Comparison of ENCODE assay signal across 9 cellular contexts in genomic region chr17:73291260-73291801, GRCh38. TPM values are rescaled to one million over a fixed set of nuclear protein-coding genes. Genes with fewer than 3 reads are reported as not detected.
A peak's percentile ranks its signal among the peaks of the same experiment; 100 is the strongest.
DNase-seq lines count a peak whose midpoint lies in the region; ATAC-seq, FAIRE-seq and TF ChIP-seq lines count a peak whose summit lies in the region.
"Had no signal": no experiment of that assay in that cellular context is flagged by ENCODE, and none has a peak within 500 bp of the region (broad histone marks: within the 10 kb centered on the region; RNA-seq: fewer than 3 reads in every experiment).

No MANE protein-coding gene starts in this region.

- peak overlapping the region; percentile 93 for H3K27ac ChIP-seq in RWPE1
- peak overlapping the region; percentile 80 to 93 (median 85) for H3K27ac ChIP-seq in esophagus squamous epithelium
- H3K27ac ChIP-seq in pancreas, result peak overlapping the region; percentile 74 to 96 (median 81)

- no peaks in the 10 kb centered on the region for H3K36me3 Mint-ChIP-seq in activated naive CD4-positive, alpha-beta T cell treated with anti-CD3 and anti-CD28 coated beads, Interleukin-2, amount 50 U/mL, for 72 hours
- no peaks in the 10 kb centered on the region for H3K36me3 Mint-ChIP-seq in activated naive CD4-positive, alpha-beta T cell treated with anti-CD3 and anti-CD28 coated beads for 36 hours (ENCODE audit: low read depth)

- peak; percentile 30 to 87 for ATAC-seq in activated naive CD4-positive, alpha-beta T cell treated with anti-CD3 and anti-CD28 coated beads, Interleukin-2, amount 50 U/mL, for 72 hours
- ATAC-seq in HG03060 (IDR thresholded peaks at IDR 0.05; ENCODE audit: low read depth, unreplicated experiment), result peak; percentile 73
- ATAC-seq in pancreas, result peak in 3 of 4 donors; percentile 3 to 37 (median 16)

- no peak for TF ChIP-seq POLR2A in esophagus squamous epithelium (IDR thresholded peaks at IDR 0.05)

- H3K27me3 ChIP-seq in esophagus squamous epithelium, result no peaks in the 10 kb centered on the region
- no peaks in the 10 kb centered on the region for H3K27me3 ChIP-seq in pancreas

- H3K4me1 Mint-ChIP-seq in activated naive CD4-positive, alpha-beta T cell treated with anti-CD3 and anti-CD28 coated beads for 36 hours (ENCODE audit: low read depth), result peaks cover 7% of the 10 kb centered on the region

- peak overlapping the region in 1 of 2 donors; percentile 14 for H3K27ac Mint-ChIP-seq in activated naive CD4-positive, alpha-beta T cell treated with anti-CD3 and anti-CD28 coated beads, Interleukin-2, amount 50 U/mL, for 72 hours
- H3K27ac Mint-ChIP-seq in activated naive CD4-positive, alpha-beta T cell treated with anti-CD3 and anti-CD28 coated beads for 36 hours, result no peak overlapping the region

- DNase-seq in activated naive CD4-positive, alpha-beta T cell treated with anti-CD3 and anti-CD28 coated beads, Interleukin-2, amount 50 U/mL, for 72 hours (ENCODE audit: low spot score in 2 of 2), result peak in 1 of 2 donors; percentile 68
- DNase-seq in activated naive CD4-positive, alpha-beta T cell treated with anti-CD3 and anti-CD28 coated beads for 36 hours, result no peak
- DNase-seq in RWPE1 (ENCODE audit: low spot score) (peak; percentile 82), esophagus squamous epithelium (lab: John Stamatoyannopoulos, UW) (no peak), pancreas (peak in 3 of 6 donors; percentile 52 to 65 (median 63)), NCI-H1048 (lab: John Stamatoyannopoulos, UW) (no peak), NCI-H1694 (lab: John Stamatoyannopoulos, UW) (no peak)

- no peak for FAIRE-seq in pancreas (lab: Jason Lieb, UNC)
- FAIRE-seq: colon had no signal

- CTCF ChIA-PET in activated naive CD4-positive, alpha-beta T cell treated with anti-CD3 and anti-CD28 coated beads for 36 hours (lab: Charles Lee), result interaction anchor here (0.6 to 1.1 kb wide), 3 partner anchors 10 to 78 kb away, joined by 3 to 4 read pairs (median 3); no protein-coding TSS in a partner anchor
- CTCF ChIA-PET in RWPE1 (lab: Yijun Ruan, JAX), result interaction anchor here (0.8 to 0.9 kb wide), 2 partner anchors 19 to 36 kb away, joined by 3 to 5 read pairs; no protein-coding TSS in a partner anchor

- H3K4me1 ChIP-seq in esophagus squamous epithelium, result peaks cover 64 to 100% (median 89%) of the 10 kb centered on the region in 3 donors
- peaks cover 73 to 90% (median 89%) of the 10 kb centered on the region in 3 donors for H3K4me1 ChIP-seq in pancreas

- intact Hi-C loops in activated naive CD4-positive, alpha-beta T cell treated with anti-CD3 and anti-CD28 coated beads for 36 hours (cut with micrococcal nuclease), result no loop called here
- intact Hi-C loops in esophagus squamous epithelium (cut with DNase I) (no loop called here), pancreas (cut with DNase I) (no loop called here)

- no peak overlapping the region for H3K4me3 Mint-ChIP-seq in activated naive CD4-positive, alpha-beta T cell treated with anti-CD3 and anti-CD28 coated beads for 36 hours

- H3K4me3 ChIP-seq in esophagus squamous epithelium, result peak overlapping the region in 1 of 4 donors; percentile 47
- peak overlapping the region in 1 of 4 donors; percentile 12 for H3K4me3 ChIP-seq in pancreas

- TF ChIP-seq CTCF in RWPE1 (conservative IDR thresholded peaks at IDR 0.05; ENCODE audit: low read depth) (no peak), esophagus squamous epithelium (IDR thresholded peaks at IDR 0.05) (no peak), pancreas (IDR thresholded peaks at IDR 0.05) (no peak)

- peaks cover 0 to 20% (median under 1%) of the 10 kb centered on the region in 3 donors for H3K36me3 ChIP-seq in esophagus squamous epithelium
- H3K36me3 ChIP-seq in pancreas, result peaks cover 0 to 1% (median under 1%) of the 10 kb centered on the region in 3 donors

- H3K9me3 ChIP-seq in esophagus squamous epithelium (no peaks in the 10 kb centered on the region), pancreas (no peaks in the 10 kb centered on the region)

- no peaks in the 10 kb centered on the region for H3K27me3 Mint-ChIP-seq in activated naive CD4-positive, alpha-beta T cell treated with anti-CD3 and anti-CD28 coated beads for 36 hours (ENCODE audit: low read depth)

- H3K9me3 Mint-ChIP-seq in activated naive CD4-positive, alpha-beta T cell treated with anti-CD3 and anti-CD28 coated beads, Interleukin-2, amount 50 U/mL, for 72 hours, result no peaks in the 10 kb centered on the region
- H3K9me3 Mint-ChIP-seq in activated naive CD4-positive, alpha-beta T cell treated with anti-CD3 and anti-CD28 coated beads for 36 hours, result no peaks in the 10 kb centered on the region

- POLR2A ChIA-PET in RWPE1 (lab: Yijun Ruan, JAX; ENCODE audit: low non-redundant PET), result interaction anchor here (1.2 kb wide), 1 partner anchor 19 kb away, joined by 4 read pairs; no protein-coding TSS in a partner anchor

- 40% methylated on average over 5 to 6 of the region's 8 CpGs for WGBS in esophagus squamous epithelium, 2 donors
- WGBS in pancreas, 2 donors, result 30 to 45% methylated on average over 8 of the region's 8 CpGs

RNA-seq across cellular contexts. Expression of gene CDC42EP4, which starts 20.5 kb away (rescaled TPM):
- total RNA-seq in activated naive CD4-positive, alpha-beta T cell treated with anti-CD3 and anti-CD28 coated beads, Interleukin-2, amount 50 U/mL, for 72 hours, result 1 to 10 TPM; 1.1 to 1.8 TPM
- total RNA-seq in activated naive CD4-positive, alpha-beta T cell treated with anti-CD3 and anti-CD28 coated beads for 36 hours, result 1 to 10 TPM; 1.7 to 2.1 TPM
- total RNA-seq in esophagus squamous epithelium, result 10 to 100 TPM; 45.1 to 63.9 (median 52.9) TPM
- 10 to 100 TPM; 43.2 to 56.2 (median 46.9) TPM for total RNA-seq in pancreas
- polyA plus RNA-seq in pancreas, result 10 to 100 TPM; 24.2 to 28.9 TPM

RNA-seq across cellular contexts. Expression of gene CPSF4L, which starts 29.7 kb away (rescaled TPM):
- not detected for total RNA-seq in activated naive CD4-positive, alpha-beta T cell treated with anti-CD3 and anti-CD28 coated beads, Interleukin-2, amount 50 U/mL, for 72 hours
- total RNA-seq in activated naive CD4-positive, alpha-beta T cell treated with anti-CD3 and anti-CD28 coated beads for 36 hours, result not detected
- not detected for total RNA-seq in esophagus squamous epithelium
- total RNA-seq in pancreas, result under 1 TPM in 4 of 6 donors, not detected in 2; 0.19 to 0.67 (median 0.21) TPM
- polyA plus RNA-seq in pancreas, result not detected

Comparison
In these comparisons a context has a peak if more than half of its experiments do, and no peak if none do; other contexts are left out.
1. ATAC-seq: peak in every context shown above with its lines; median percentile 73 in HG03060; 58 in activated naive CD4-positive, alpha-beta T cell treated with anti-CD3 and anti-CD28 coated beads, Interleukin-2, amount 50 U/mL, for 72 hours; 16 in pancreas.
2. RNA of gene CDC42EP4, which starts 20.5 kb away (total RNA-seq): 45.1 to 63.9 TPM in esophagus squamous epithelium and 43.2 to 56.2 TPM in pancreas; 1.7 to 2.1 TPM in activated naive CD4-positive, alpha-beta T cell treated with anti-CD3 and anti-CD28 coated beads for 36 hours and 1.1 to 1.8 TPM in activated naive CD4-positive, alpha-beta T cell treated with anti-CD3 and anti-CD28 coated beads, Interleukin-2, amount 50 U/mL, for 72 hours; every median in the first group is over 10 times any median in the second.
3. Peak in every context shown above with its lines, with median percentiles within 50 percentile points of each other: H3K27ac ChIP-seq.